19 cellular contexts compared by ENCODE assay signal in genomic region chr3:27089063-27089462, GRCh38.
DNase-seq lines count a peak whose midpoint lies in the region; ATAC-seq and TF ChIP-seq lines count a peak whose summit lies in the region.
"Had no signal": no experiment of that assay in that cellular context is flagged by ENCODE, and none has a peak within 500 bp of the region (broad histone marks: within the 10 kb centered on the region; RNA-seq: fewer than 3 reads in every experiment).

No MANE protein-coding gene starts in this region.

- H3K4me3 ChIP-seq in AG10803 (ENCODE audit: low read length) (no peak overlapping the region), cardiac fibroblast (replicated peaks in 1 of 2; ENCODE audit: low read depth in 2 of 2, low read length in 2 of 2) (no peak overlapping the region), fibroblast of mammary gland (ENCODE audit: control insufficient read depth, low read depth, low read length) (no peak overlapping the region), mesenchymal stem cell (ENCODE audit: insufficient read depth in 1 of 2, low read depth in 1 of 2, low read length in 2 of 2) (no peak overlapping the region)
- no peak overlapping the region for H3K4me3 ChIP-seq in CD8-positive, alpha-beta T cell (ENCODE audit: low read depth, low read length)
- H3K4me3 ChIP-seq: A549 had no signal

- no peak overlapping the region for H3K23ac ChIP-seq in mesenchymal stem cell (ENCODE audit: low read length in 2 of 2)

- H2BK12ac ChIP-seq in mesenchymal stem cell (ENCODE audit: low read length in 2 of 2), result no peak overlapping the region

- CTCF ChIA-PET in CD8-positive, alpha-beta T cell (lab: Charles Lee), result no interaction called here

- H3K4me3 Mint-ChIP-seq in CD8-positive, alpha-beta T cell, result no peak overlapping the region
- H3K4me3 Mint-ChIP-seq: B cell; CD4-positive, alpha-beta memory T cell; HFFc6 had no signal

- no peak for ATAC-seq in GM21423 (IDR thresholded peaks at IDR 0.05; ENCODE audit: unreplicated experiment)
- ATAC-seq in CD8-positive, alpha-beta T cell, result no peak
- ATAC-seq: A549 had no signal

- H3K9ac ChIP-seq in mesenchymal stem cell (ENCODE audit: low read length), result no peak overlapping the region

- 67% methylated on average over 2 of the region's 2 CpGs for WGBS in mesenchymal stem cell

- no peak overlapping the region for H3K27ac ChIP-seq in mesenchymal stem cell (ENCODE audit: low read length, poor library complexity, severe bottlenecking)
- H3K27ac ChIP-seq in CD8-positive, alpha-beta T cell (ENCODE audit: low read depth, low read length), result no peak overlapping the region
- H3K27ac ChIP-seq: A549 had no signal

- H3K36me3 ChIP-seq in mesenchymal stem cell (ENCODE audit: control insufficient read depth in 1 of 2, insufficient read depth in 2 of 2, low read depth in 1 of 2, low read length in 2 of 2), result no peaks in the 10 kb centered on the region
- H3K36me3 ChIP-seq in CD8-positive, alpha-beta T cell (ENCODE audit: insufficient read depth, low read length), result no peaks in the 10 kb centered on the region

- no peak overlapping the region for H2BK15ac ChIP-seq in mesenchymal stem cell (ENCODE audit: low read depth, poor library complexity, severe bottlenecking)

- peak overlapping the region in 1 of 2 experiments; percentile 12 for H3K18ac ChIP-seq in mesenchymal stem cell (ENCODE audit: low read depth in 1 of 2, low read length in 2 of 2)

- no peak overlapping the region for H3K27ac Mint-ChIP-seq in CD8-positive, alpha-beta T cell
- H3K27ac Mint-ChIP-seq: B cell; CD4-positive, alpha-beta memory T cell; HFFc6 had no signal

- peak overlapping the region; percentile 37 for H4K8ac ChIP-seq in mesenchymal stem cell (ENCODE audit: low read length)

- H3K9me3 Mint-ChIP-seq in CD8-positive, alpha-beta T cell, result no peaks in the 10 kb centered on the region
- H3K9me3 Mint-ChIP-seq: HFFc6 had no signal

- no peak overlapping the region for H3K4me2 ChIP-seq in mesenchymal stem cell (ENCODE audit: low read length, poor library complexity, severe bottlenecking)
- H3K4me2 ChIP-seq: A549 had no signal

- H3K79me1 ChIP-seq in mesenchymal stem cell (replicated peaks; ENCODE audit: low read length, poor library complexity, severe bottlenecking), result no peaks in the 10 kb centered on the region

- H4K91ac ChIP-seq in mesenchymal stem cell (ENCODE audit: low read length), result no peak overlapping the region

- no peaks in the 10 kb centered on the region for H3K4me1 ChIP-seq in mesenchymal stem cell (ENCODE audit: control insufficient read depth, insufficient read depth, low read depth, low read length)
- no peaks in the 10 kb centered on the region for H3K4me1 ChIP-seq in CD8-positive, alpha-beta T cell (ENCODE audit: insufficient read depth, low read length)
- H3K4me1 ChIP-seq: A549 had no signal

- no peak overlapping the region for H2BK120ac ChIP-seq in mesenchymal stem cell (ENCODE audit: low read depth, low read length)

- intact Hi-C loops in CD8-positive, alpha-beta T cell (cut with DNase I, micrococcal nuclease), result no loop called here

- no peaks in the 10 kb centered on the region for H3K9me3 ChIP-seq in mesenchymal stem cell (ENCODE audit: control insufficient read depth, low read length)
- H3K9me3 ChIP-seq in CD8-positive, alpha-beta T cell (ENCODE audit: low read length), result no peaks in the 10 kb centered on the region
- H3K9me3 ChIP-seq: A549 had no signal

- H3K27me3 Mint-ChIP-seq in CD8-positive, alpha-beta T cell (ENCODE audit: low read depth), result peaks cover 4% of the 10 kb centered on the region
- H3K27me3 Mint-ChIP-seq: B cell; CD4-positive, alpha-beta memory T cell had no signal

- H3K4me1 Mint-ChIP-seq in CD8-positive, alpha-beta T cell (ENCODE audit: low read depth), result no peaks in the 10 kb centered on the region
- H3K4me1 Mint-ChIP-seq: B cell; CD4-positive, alpha-beta memory T cell had no signal

- POLR2A ChIA-PET in CD8-positive, alpha-beta T cell (lab: Charles Lee), result no interaction called here

- DNase-seq in AG10803 (ENCODE audit: low read depth), result peak; percentile 11
- peak; percentile 36 to 43 for DNase-seq in cardiac fibroblast (ENCODE audit: low read depth in 2 of 2)
- DNase-seq in fibroblast of mammary gland (ENCODE audit: low read depth), result peak; percentile 28
- DNase-seq in mesenchymal stem cell, result no peak
- DNase-seq in CD8-positive, alpha-beta T cell, result no peak
- DNase-seq in NCI-H2029 (lab: John Stamatoyannopoulos, UW), result no peak
- DNase-seq: CD4-positive, alpha-beta memory T cell; DND-41; GDM1; GOT3; HFFc6; KBM-7; NCI-H1048; NCI-H2107; NCI-H226; NCI-H526 treated with DMSO at 0.1 percent for 48 hours had no signal

- no peaks in the 10 kb centered on the region for H3K27me3 ChIP-seq in mesenchymal stem cell (ENCODE audit: control insufficient read depth in 1 of 2, insufficient read depth in 1 of 2, low read length in 2 of 2)
- H3K27me3 ChIP-seq in CD8-positive, alpha-beta T cell (ENCODE audit: insufficient read depth, low read length), result no peaks in the 10 kb centered on the region

- H2AFZ ChIP-seq in mesenchymal stem cell (ENCODE audit: low read depth, low read length), result no peak overlapping the region

- H2BK5ac ChIP-seq in mesenchymal stem cell (ENCODE audit: low read depth, low read length, poor library complexity, severe bottlenecking), result no peak overlapping the region

- no peak for TF ChIP-seq CTCF in AG10803 (conservative IDR thresholded peaks at IDR 0.05; ENCODE audit: low read length)
- TF ChIP-seq CTCF in cardiac fibroblast (IDR thresholded peaks at IDR 0.05; ENCODE audit: low read depth, low read length), result no peak
- TF ChIP-seq CTCF in fibroblast of mammary gland (conservative IDR thresholded peaks at IDR 0.05; ENCODE audit: control insufficient read depth, insufficient read depth, low read depth, low read length), result no peak
- TF ChIP-seq CTCF in CD8-positive, alpha-beta T cell (IDR thresholded peaks at IDR 0.05), result no peak

- H3K4ac ChIP-seq in mesenchymal stem cell (ENCODE audit: low read depth in 1 of 2, low read length in 2 of 2), result no peak overlapping the region

- H3K36me3 Mint-ChIP-seq in CD8-positive, alpha-beta T cell, result no peaks in the 10 kb centered on the region
- H3K36me3 Mint-ChIP-seq: CD4-positive, alpha-beta memory T cell had no signal

- H2AK5ac ChIP-seq in mesenchymal stem cell (ENCODE audit: low read length, severe bottlenecking), result no peak overlapping the region

- no peak overlapping the region for H3K14ac ChIP-seq in mesenchymal stem cell (ENCODE audit: low read length in 2 of 2)

Comparison
In these comparisons a context has a peak if more than half of its experiments do, and no peak if none do; other contexts are left out.
1. DNase-seq: peak in AG10803 (single experiment), cardiac fibroblast (2 of 2) and fibroblast of mammary gland (single experiment); none in mesenchymal stem cell (single experiment), CD8-positive, alpha-beta T cell (0 of 7) and NCI-H2029 (single experiment).